Comparison of ENCODE assay signal across 1 cellular context in the genomic region with DNA sequence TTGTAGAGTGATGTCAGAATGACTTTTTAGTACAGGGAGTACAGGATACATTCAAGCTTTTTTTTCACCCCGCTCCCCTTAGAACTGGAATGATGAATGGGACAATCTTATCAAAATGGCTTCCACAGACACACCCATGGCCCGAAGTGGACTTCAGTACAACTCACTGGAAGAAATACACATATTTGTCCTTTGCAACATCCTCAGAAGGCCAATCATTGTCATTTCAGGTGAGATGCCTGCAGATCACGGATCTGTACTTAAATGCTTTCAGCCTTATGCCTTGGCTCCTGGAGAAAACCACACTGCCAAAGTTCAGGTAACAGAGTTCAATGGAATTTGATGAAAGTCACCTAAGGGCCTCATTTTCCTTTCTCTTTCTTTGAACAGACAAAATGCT.
TF ChIP-seq lines count a peak whose summit lies in the region.

No MANE protein-coding gene starts in this region.

TF ChIP-seq in K562, 482 proteins besides CTCF, POLR2A, EP300 and RAD21:
- TF ChIP-seq ADNP (tag; IDR thresholded peaks at IDR 0.05) = no peak
- TF ChIP-seq TCF3 (CRISPR knock-in tag; IDR thresholded peaks at IDR 0.05) = no peak
- TF ChIP-seq SMARCC2 (IDR thresholded peaks at IDR 0.05; ENCODE audit: low read depth) = no peak
- no peak for TF ChIP-seq PRMT5 (CRISPR knock-in tag; IDR thresholded peaks at IDR 0.05)
- no peak for TF ChIP-seq SMAD1 (IDR thresholded peaks at IDR 0.05; ENCODE audit: low read depth, low read length, partially characterized antibody)
- TF ChIP-seq PATZ1 (CRISPR knock-in tag; IDR thresholded peaks at IDR 0.05; ENCODE audit: borderline replicate concordance) = no peak
- no peak for TF ChIP-seq CHD1 (IDR thresholded peaks at IDR 0.05; ENCODE audit: low read length)
TF ChIP-seq in K562: peak in this region for 0.
